In the genomic region with DNA sequence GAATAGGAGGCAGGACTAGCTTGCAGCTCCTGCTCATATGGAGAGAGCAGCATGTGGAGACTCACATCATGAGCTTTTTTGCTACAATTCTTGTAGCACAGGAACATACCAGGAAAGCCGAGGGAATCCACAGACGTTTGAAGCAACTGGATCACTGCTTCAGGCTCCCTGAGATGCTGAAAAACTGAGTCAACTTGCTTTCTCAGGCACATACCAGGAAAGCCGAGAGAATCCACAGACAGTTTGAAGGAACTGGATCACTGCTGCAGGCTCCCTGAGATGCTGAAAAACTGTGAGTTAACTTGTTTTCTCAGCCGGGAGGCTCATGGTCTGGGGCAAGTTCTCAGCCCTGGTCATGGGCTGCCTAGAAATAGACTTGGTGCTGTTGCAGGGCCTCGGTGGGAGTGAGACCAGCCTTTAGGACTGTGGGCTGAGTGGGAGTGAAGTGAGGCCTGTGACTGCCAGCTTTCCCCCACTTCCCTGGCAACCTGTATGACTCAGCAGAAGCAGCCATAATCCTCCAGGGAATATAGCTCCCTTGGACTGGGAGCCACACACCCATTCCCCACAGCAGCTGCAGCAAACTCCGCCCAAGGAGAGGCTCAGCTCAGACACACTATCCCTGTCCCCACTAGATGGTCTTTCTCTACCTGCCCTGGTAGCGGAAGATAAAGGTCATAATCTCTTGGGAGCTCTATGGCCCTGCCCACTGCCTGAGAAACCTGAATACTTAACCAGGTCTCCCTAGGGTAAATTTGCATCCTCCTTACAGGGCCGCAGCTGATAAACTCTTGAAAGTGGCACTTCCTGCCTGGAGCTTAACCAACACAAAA, we compare ENCODE assay signal across 9 cellular contexts. TPM values are rescaled to one million over a fixed set of nuclear protein-coding genes. Genes with fewer than 3 reads are reported as not detected.
DNase-seq lines count a peak whose midpoint lies in the region; ATAC-seq and TF ChIP-seq lines count a peak whose summit lies in the region.
"Had no signal": no experiment of that assay in that cellular context is flagged by ENCODE, and none has a peak within 500 bp of the region (broad histone marks: within the 10 kb centered on the region; RNA-seq: fewer than 3 reads in every experiment).

No MANE protein-coding gene starts in this region.

- H3K36me3 ChIP-seq in PC-3 (ENCODE audit: low read depth, low read length): no peaks in the 10 kb centered on the region

- ATAC-seq in GM18907 (IDR thresholded peaks at IDR 0.05; ENCODE audit: unreplicated experiment): peak; percentile 97
- ATAC-seq in HG03135 (IDR thresholded peaks at IDR 0.05; ENCODE audit: unreplicated experiment): peak; percentile 77
- ATAC-seq in PC-3: peak; percentile 45
- ATAC-seq: Panc1 had no signal

- H3F3A ChIP-seq in PC-3 (ENCODE audit: low read length, unreplicated experiment): no peaks in the 10 kb centered on the region

- H3K9me2 ChIP-seq in PC-3 (replicated peaks; ENCODE audit: low read length): no peaks in the 10 kb centered on the region

- CTCF ChIA-PET in PC-3 (lab: Charles Lee): no interaction called here

- peaks cover 28% of the 10 kb centered on the region for H3K4me1 Mint-ChIP-seq in osteocyte (ENCODE audit: unreplicated experiment)

- H3K4me3 ChIP-seq in PC-3 (ENCODE audit: low read length): no peak overlapping the region

- H3K9me3 Mint-ChIP-seq in osteocyte (ENCODE audit: unreplicated experiment): peaks cover 36% of the 10 kb centered on the region

- no TSS peak for BruUV-seq in PC-3 (replicated peaks; lab: Mats Ljungman, UMichigan)

- intact Hi-C loops in PC-3 (cut with micrococcal nuclease): no loop called here

- H3K9ac ChIP-seq in PC-3 (ENCODE audit: low read length): no peak overlapping the region

- peak overlapping the region; percentile 61 for H3K27ac Mint-ChIP-seq in osteocyte (ENCODE audit: unreplicated experiment)

- H3K4me2 ChIP-seq in PC-3 (ENCODE audit: low read length): no peak overlapping the region

- H3K4me1 ChIP-seq in PC-3 (ENCODE audit: insufficient read depth, low read length): peaks cover 19% of the 10 kb centered on the region

- H3K27me3 Mint-ChIP-seq in osteocyte (ENCODE audit: unreplicated experiment): no peaks in the 10 kb centered on the region

- H3K27ac ChIP-seq in PC-3 (ENCODE audit: low read length): no peak overlapping the region

- POLR2A ChIA-PET in PC-3 (lab: Charles Lee; ENCODE audit: unreplicated experiment): no interaction called here

- TF ChIP-seq CTCF in PC-3 (conservative IDR thresholded peaks at IDR 0.05; ENCODE audit: low read depth, low read length) (no peak), osteocyte (IDR thresholded peaks at IDR 0.05) (no peak)

- H3K9me3 ChIP-seq in PC-3 (ENCODE audit: low read length): 0 out of 2 replicates have a peak, but pooled peaks cover 3% of the 10 kb centered on the region

- H3K27me3 ChIP-seq in PC-3 (ENCODE audit: low read length): no peaks in the 10 kb centered on the region

- H4K20me1 ChIP-seq in PC-3 (ENCODE audit: low read length): no peaks in the 10 kb centered on the region

- H3K36me3 Mint-ChIP-seq in osteocyte (ENCODE audit: unreplicated experiment): peaks cover 2% of the 10 kb centered on the region

- DNase-seq in PC-3 (peak; percentile 38), osteocyte (ENCODE audit: extremely low spot score, unreplicated experiment) (no peak), foreskin melanocyte (no peak), SHP77 (lab: John Stamatoyannopoulos, UW) (no peak), NOMO-1 treated with dmso at 0.1 percent for 144 hours (lab: John Stamatoyannopoulos, UW; ENCODE audit: unreplicated experiment) (no peak), NCI-H1694 (lab: John Stamatoyannopoulos, UW) (no peak)

- no peaks in the 10 kb centered on the region for H3K79me2 ChIP-seq in PC-3 (ENCODE audit: low read length)

- no peak overlapping the region for H3K4me3 Mint-ChIP-seq in osteocyte (ENCODE audit: unreplicated experiment)

- H2AFZ ChIP-seq in PC-3 (ENCODE audit: low read length): peak overlapping the region; percentile 60

RNA-seq across cellular contexts. Expression of gene PFN2, which starts 51.9 kb away (rescaled TPM):
- total RNA-seq in PC-3 (2014; rRNA removed) (213 and 284 TPM in 2 replicates), osteocyte (429 and 447 TPM in 2 replicates)

Comparison
In these comparisons a context has a peak if more than half of its experiments do, and no peak if none do; other contexts are left out.
1. ATAC-seq: peak in every context shown above with its lines; median percentile 97 in GM18907; 77 in HG03135; 45 in PC-3.